In the genomic region with DNA sequence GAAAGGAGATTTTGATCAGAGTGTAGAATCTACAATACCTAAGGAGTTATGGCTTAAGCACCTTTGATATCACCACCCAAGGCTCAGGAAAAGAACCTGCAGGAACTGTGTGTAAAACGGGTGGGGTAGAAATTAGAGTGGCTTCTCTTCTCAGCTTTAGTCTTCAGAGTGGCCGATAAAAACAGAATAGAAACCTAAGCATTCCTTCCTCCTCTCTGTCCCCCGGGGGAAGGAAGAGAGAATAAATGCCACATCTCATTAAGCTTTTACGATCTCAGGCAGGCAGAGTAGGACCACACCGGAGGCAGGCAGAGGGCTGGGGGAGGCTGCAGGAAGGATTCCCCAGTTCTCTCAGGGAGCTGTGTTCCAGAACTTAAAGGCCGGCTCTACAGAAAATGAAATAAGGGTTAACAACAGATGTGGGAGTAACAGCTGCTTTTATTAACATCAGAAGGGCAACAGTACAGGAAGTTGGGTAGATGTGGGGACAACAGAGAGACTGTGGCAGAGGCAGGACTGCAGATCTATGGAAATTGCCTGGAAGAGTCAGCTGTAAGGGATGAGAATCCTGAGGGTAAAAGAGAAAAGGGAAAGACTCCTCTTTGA, we compare ENCODE assay signal across 14 cellular contexts. TPM values are rescaled to one million over a fixed set of nuclear protein-coding genes. Genes with fewer than 3 reads are reported as not detected.
A peak's percentile ranks its signal among the peaks of the same experiment; 100 is the strongest.
DNase-seq lines count a peak whose midpoint lies in the region; ATAC-seq lines count a peak whose summit lies in the region.
"Had no signal": no experiment of that assay in that cellular context is flagged by ENCODE, and none has a peak within 500 bp of the region (broad histone marks: within the 10 kb centered on the region; RNA-seq: fewer than 3 reads in every experiment).

No MANE protein-coding gene starts in this region.

- no peaks in the 10 kb centered on the region for H3K27me3 Mint-ChIP-seq in activated T-cell treated with anti-CD3 and anti-CD28 coated beads, Interleukin-2, amount 50 U/mL, for 72 hours (ENCODE audit: low read depth)
- H3K27me3 Mint-ChIP-seq in central memory CD8-positive, alpha-beta T cell: no peaks in the 10 kb centered on the region
- no peaks in the 10 kb centered on the region for H3K27me3 Mint-ChIP-seq in stimulated activated memory B cell treated with anti-CD40 and anti-IgM and Interleukin-4, amounts not matched to agents 10 μg/mL and 1 μg/mL and 100 μg/mL, for 72 hours

- no peak overlapping the region for H3K4me2 ChIP-seq in neuronal stem cell (ENCODE audit: insufficient read depth, low read length, poor library complexity, severe bottlenecking)

- no peak overlapping the region for H2BK120ac ChIP-seq in neuronal stem cell (ENCODE audit: low read depth, low read length)

- H3K9me3 Mint-ChIP-seq in activated T-cell treated with anti-CD3 and anti-CD28 coated beads, Interleukin-2, amount 50 U/mL, for 72 hours: no peaks in the 10 kb centered on the region
- no peaks in the 10 kb centered on the region for H3K9me3 Mint-ChIP-seq in central memory CD8-positive, alpha-beta T cell
- H3K9me3 Mint-ChIP-seq in stimulated activated memory B cell treated with anti-CD40 and anti-IgM and Interleukin-4, amounts not matched to agents 10 μg/mL and 1 μg/mL and 100 μg/mL, for 72 hours: no peaks in the 10 kb centered on the region

- H3K79me1 ChIP-seq in neuronal stem cell (ENCODE audit: low read depth, low read length): peaks cover 2% of the 10 kb centered on the region

- H3K9ac ChIP-seq in neuronal stem cell (ENCODE audit: low read depth, low read length, poor library complexity): no peak overlapping the region

- H4K8ac ChIP-seq in neuronal stem cell (ENCODE audit: low read depth, low read length): no peak overlapping the region

- peaks cover 0 to 2% of the 10 kb centered on the region in 2 donors for H3K36me3 Mint-ChIP-seq in activated T-cell treated with anti-CD3 and anti-CD28 coated beads, Interleukin-2, amount 50 U/mL, for 72 hours (ENCODE audit: insufficient read depth in 2 of 2)
- H3K36me3 Mint-ChIP-seq in central memory CD8-positive, alpha-beta T cell (ENCODE audit: insufficient read depth): peaks cover 2% of the 10 kb centered on the region
- H3K36me3 Mint-ChIP-seq in stimulated activated memory B cell treated with anti-CD40 and anti-IgM and Interleukin-4, amounts not matched to agents 10 μg/mL and 1 μg/mL and 100 μg/mL, for 72 hours: no peaks in the 10 kb centered on the region

- H2AFZ ChIP-seq in neuronal stem cell (ENCODE audit: low read length): no peak overlapping the region

- no CpG with 5 or more reads among the region's 6 CpGs for WGBS in neuronal stem cell (ENCODE audit: extremely low coverage in 2 of 2, insufficient read length in 2 of 2, insufficient replicate concordance in 1 of 2), 2 donors

- no peak overlapping the region for H2BK12ac ChIP-seq in neuronal stem cell (ENCODE audit: low read length)

- peak overlapping the region; percentile 59 to 70 for H3K4me3 Mint-ChIP-seq in activated T-cell treated with anti-CD3 and anti-CD28 coated beads, Interleukin-2, amount 50 U/mL, for 72 hours
- peak overlapping the region; percentile 45 for H3K4me3 Mint-ChIP-seq in central memory CD8-positive, alpha-beta T cell
- peak overlapping the region; percentile 38 for H3K4me3 Mint-ChIP-seq in stimulated activated memory B cell treated with anti-CD40 and anti-IgM and Interleukin-4, amounts not matched to agents 10 μg/mL and 1 μg/mL and 100 μg/mL, for 72 hours

- H3K27me3 ChIP-seq in neuronal stem cell (ENCODE audit: control insufficient read depth in 3 of 3, insufficient read depth in 3 of 3, low read depth in 1 of 3, low read length in 3 of 3): no peaks in the 10 kb centered on the region
- H3K27me3 ChIP-seq: foreskin keratinocyte, SJSA1 had no signal

- H3K4me1 Mint-ChIP-seq in activated T-cell treated with anti-CD3 and anti-CD28 coated beads, Interleukin-2, amount 50 U/mL, for 72 hours (ENCODE audit: low read depth): peaks cover 40% of the 10 kb centered on the region
- H3K4me1 Mint-ChIP-seq in central memory CD8-positive, alpha-beta T cell: peaks cover 36% of the 10 kb centered on the region
- H3K4me1 Mint-ChIP-seq in stimulated activated memory B cell treated with anti-CD40 and anti-IgM and Interleukin-4, amounts not matched to agents 10 μg/mL and 1 μg/mL and 100 μg/mL, for 72 hours: peaks cover 28% of the 10 kb centered on the region

- no peak overlapping the region for H3K27ac ChIP-seq in neuronal stem cell (replicated peaks; ENCODE audit: low read length)
- H3K27ac ChIP-seq: foreskin keratinocyte, SJSA1 had no signal

- no peak for ATAC-seq in activated T-cell treated with anti-CD3 and anti-CD28 coated beads, Interleukin-2, amount 50 U/mL, for 72 hours (replicated peaks in 1 of 2)
- ATAC-seq in central memory CD8-positive, alpha-beta T cell (replicated peaks; ENCODE audit: extremely low read depth, poor library complexity, severe bottlenecking): peak; percentile 10
- peak; percentile 42 for ATAC-seq in stimulated activated memory B cell treated with anti-CD40 and anti-IgM and Interleukin-4, amounts not matched to agents 10 μg/mL and 1 μg/mL and 100 μg/mL, for 72 hours
- ATAC-seq: foreskin keratinocyte had no signal

- no peak overlapping the region for H3K18ac ChIP-seq in neuronal stem cell (ENCODE audit: low read length)

- no peaks in the 10 kb centered on the region for H3K4me1 ChIP-seq in neuronal stem cell (ENCODE audit: control insufficient read depth in 2 of 2, insufficient read depth in 1 of 2, low read depth in 1 of 2, low read length in 2 of 2)
- H3K4me1 ChIP-seq: foreskin keratinocyte, SJSA1 had no signal

- peaks cover 27 to 59% of the 10 kb centered on the region in 2 donors for H3K36me3 ChIP-seq in neuronal stem cell (replicated peaks in 1 of 2; ENCODE audit: control insufficient read depth in 2 of 2, insufficient read depth in 2 of 2, low read length in 2 of 2)

- H3K4ac ChIP-seq in neuronal stem cell (ENCODE audit: low read length): no peak overlapping the region

- H3K23ac ChIP-seq in neuronal stem cell (ENCODE audit: low read depth, low read length, poor library complexity): no peak overlapping the region

- DNase-seq in activated T-cell treated with anti-CD3 and anti-CD28 coated beads, Interleukin-2, amount 50 U/mL, for 72 hours: no peak
- DNase-seq in activated T-cell treated with anti-CD3 and anti-CD28 coated beads, Interleukin-2, amount 50 U/mL, for 1 hour: no peak
- DNase-seq in MV-4-11 (lab: John Stamatoyannopoulos, UW) (peak; percentile 69), neuronal stem cell (ENCODE audit: low spot score) (no peak), NCI-H1694 treated with DMSO at 0.1 percent for 48 hours (lab: John Stamatoyannopoulos, UW) (no peak), NCI-H1417 (lab: John Stamatoyannopoulos, UW) (no peak)
- no peak for DNase-seq in central memory CD8-positive, alpha-beta T cell (ENCODE audit: low spot score in 2 of 2)
- DNase-seq: foreskin keratinocyte, NCI-H187 had no signal

- peaks cover 0 to 5% of the 10 kb centered on the region in 2 donors for H3K9me3 ChIP-seq in neuronal stem cell (replicated peaks in 1 of 2; ENCODE audit: control insufficient read depth in 2 of 2, insufficient read depth in 1 of 2, low read depth in 1 of 2, low read length in 2 of 2)
- H3K9me3 ChIP-seq: SJSA1 had no signal

- H3K14ac ChIP-seq in neuronal stem cell (ENCODE audit: low read length): no peak overlapping the region

- no peak overlapping the region for H4K91ac ChIP-seq in neuronal stem cell (ENCODE audit: low read depth, low read length, poor library complexity)

- no peak overlapping the region for H3K4me3 ChIP-seq in neuronal stem cell (ENCODE audit: low read length in 2 of 2)
- H3K4me3 ChIP-seq: lung, SJSA1 had no signal

- no peak overlapping the region for H2AK5ac ChIP-seq in neuronal stem cell (ENCODE audit: low read depth, low read length)

- H3K27ac Mint-ChIP-seq in activated T-cell treated with anti-CD3 and anti-CD28 coated beads, Interleukin-2, amount 50 U/mL, for 72 hours: peak overlapping the region; percentile 27
- H3K27ac Mint-ChIP-seq in central memory CD8-positive, alpha-beta T cell (ENCODE audit: low read depth): peak overlapping the region; percentile 83
- H3K27ac Mint-ChIP-seq in stimulated activated memory B cell treated with anti-CD40 and anti-IgM and Interleukin-4, amounts not matched to agents 10 μg/mL and 1 μg/mL and 100 μg/mL, for 72 hours: peak overlapping the region; percentile 66

- no peak overlapping the region for H2BK15ac ChIP-seq in neuronal stem cell (ENCODE audit: low read length)

- H2BK5ac ChIP-seq in neuronal stem cell (ENCODE audit: low read length): no peak overlapping the region

RNA-seq across cellular contexts. Expression of a gene that starts 24.5 kb away (rescaled TPM):
- 10 to 100 TPM; 73.3 to 86.8 TPM for total RNA-seq in activated T-cell treated with anti-CD3 and anti-CD28 coated beads, Interleukin-2, amount 50 U/mL, for 72 hours
- 8.4 TPM for polyA plus RNA-seq in neuronal stem cell (2013, experiment 1 of 2)
- 9.2 TPM for polyA plus RNA-seq in neuronal stem cell (2013, experiment 2 of 2)

RNA-seq across cellular contexts. Expression of a gene that starts 47.3 kb away (rescaled TPM):
- total RNA-seq in activated T-cell treated with anti-CD3 and anti-CD28 coated beads, Interleukin-2, amount 50 U/mL, for 72 hours: 10 to 100 TPM; 13.6 to 22.5 TPM
- polyA plus RNA-seq in neuronal stem cell (2013, experiment 1 of 2): 13.1 TPM
- 12.7 TPM for polyA plus RNA-seq in neuronal stem cell (2013, experiment 2 of 2)

RNA-seq across cellular contexts. Expression of a gene that starts 54.4 kb away (rescaled TPM):
- 10 to 100 TPM; 14.7 to 17.4 TPM for total RNA-seq in activated T-cell treated with anti-CD3 and anti-CD28 coated beads, Interleukin-2, amount 50 U/mL, for 72 hours
- not detected for polyA plus RNA-seq in neuronal stem cell (2013, experiment 1 of 2)
- polyA plus RNA-seq in neuronal stem cell (2013, experiment 2 of 2): not detected
- total RNA-seq: chondrocyte, foreskin keratinocyte, H1, SJSA1 had no signal
- polyA plus RNA-seq: foreskin keratinocyte had no signal

Comparison
In these comparisons a context has a peak if more than half of its experiments do, and no peak if none do; other contexts are left out.
1. ATAC-seq: peak in central memory CD8-positive, alpha-beta T cell (single experiment) and stimulated activated memory B cell treated with anti-CD40 and anti-IgM and Interleukin-4, amounts not matched to agents 10 μg/mL and 1 μg/mL and 100 μg/mL, for 72 hours (single experiment); none in activated T-cell treated with anti-CD3 and anti-CD28 coated beads, Interleukin-2, amount 50 U/mL, for 72 hours (0 of 2).
2. H3K27ac Mint-ChIP-seq: peak in every context shown above with its lines; median percentile 83 in central memory CD8-positive, alpha-beta T cell; 66 in stimulated activated memory B cell treated with anti-CD40 and anti-IgM and Interleukin-4, amounts not matched to agents 10 μg/mL and 1 μg/mL and 100 μg/mL, for 72 hours; 27 in activated T-cell treated with anti-CD3 and anti-CD28 coated beads, Interleukin-2, amount 50 U/mL, for 72 hours.
3. Peak in every context shown above with its lines, with median percentiles within 50 percentile points of each other: H3K4me3 Mint-ChIP-seq.